34 cellular contexts compared by ENCODE assay signal in genomic region chr6:164020142-164020541, GRCh38.
"Had no signal": no experiment of that assay in that cellular context is flagged by ENCODE, and none has a peak within 500 bp of the region (broad histone marks: within the 10 kb centered on the region; RNA-seq: fewer than 3 reads in every experiment).

No MANE protein-coding gene starts in this region.

- DNase-seq: Karpas-422, Kasumi-1, MG63, MM.1S, MV-4-11, NCI-H1048, NCI-H1092, NCI-H1092 treated with DMSO at 0.1 percent for 48 hours, NCI-H1105, NCI-H1105 treated with DMSO at 0.1 percent for 48 hours, NCI-H1417, NCI-H1417 treated with DMSO at 0.1 percent for 48 hours, NCI-H1436, NCI-H1436 treated with DMSO at 0.1 percent for 48 hours, NCI-H146, NCI-H1694, NCI-H1694 treated with DMSO at 0.1 percent for 48 hours, NCI-H187, NCI-H187 treated with DMSO at 0.1 percent for 48 hours, NCI-H1930, NCI-H2029, NCI-H2029 treated with DMSO at 0.1 percent for 48 hours, NCI-H2081, NCI-H2081 treated with DMSO at 0.1 percent for 48 hours, NCI-H2107, NCI-H2171, NCI-H2171 treated with DMSO at 0.1 percent for 48 hours, NCI-H2227 treated with DMSO at 0.1 percent for 48 hours, NCI-H226, NCI-H345, NCI-H446, NCI-H446 treated with DMSO at 0.1 percent for 48 hours, NCI-H510A had no signal

- H3K9ac ChIP-seq: KMS-11 had no signal

- H3K4me3 ChIP-seq: MG63 had no signal

- H3K9me3 ChIP-seq: MG63 had no signal

- H3K4me2 ChIP-seq: KMS-11 had no signal

- H3K27ac ChIP-seq: KMS-11 had no signal

- H3K27me3 ChIP-seq: MG63 had no signal

- H3K36me3 ChIP-seq: MG63 had no signal
